In the genomic region with DNA sequence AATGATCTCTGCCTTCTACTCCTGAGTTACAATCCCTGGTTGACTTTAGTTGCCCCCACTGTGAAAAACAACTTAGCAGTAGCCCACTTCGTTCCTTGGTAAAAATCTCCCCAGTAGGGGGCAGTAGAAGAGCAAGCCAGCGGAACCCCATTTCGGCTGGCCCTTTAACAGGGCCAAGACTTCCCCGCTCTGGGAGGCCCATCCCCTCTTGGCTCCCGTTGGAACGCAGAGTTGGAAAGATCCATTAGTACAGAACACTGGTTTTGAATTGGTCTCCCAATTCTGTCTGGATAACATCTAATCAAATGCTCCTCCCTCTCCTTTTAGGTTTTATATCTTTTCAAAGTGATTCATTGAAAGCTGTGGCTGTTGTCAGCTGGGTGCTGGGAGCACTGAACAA, we compare ENCODE assay signal across 9 cellular contexts.
DNase-seq lines count a peak whose midpoint lies in the region; ATAC-seq and TF ChIP-seq lines count a peak whose summit lies in the region.
"Had no signal": no experiment of that assay in that cellular context is flagged by ENCODE, and none has a peak within 500 bp of the region (broad histone marks: within the 10 kb centered on the region; RNA-seq: fewer than 3 reads in every experiment).

No MANE protein-coding gene starts in this region.

- H3K4me1 Mint-ChIP-seq in T-helper 17 cell: peaks cover 52% of the 10 kb centered on the region

- peaks cover 5% of the 10 kb centered on the region for H3K36me3 Mint-ChIP-seq in T-helper 17 cell (ENCODE audit: low read depth)

- intact Hi-C loops in testis (cut with DNase I; ENCODE audit: low total_unique reads): no loop called here

- H3K27ac ChIP-seq in testis: no peak overlapping the region
- H3K27ac ChIP-seq: BLaER1 treated with 17β-estradiol and CSF1 and Interleukin-3, amounts not matched to agents 10 nM and 100 nM had no signal

- no peaks in the 10 kb centered on the region for H3K4me1 ChIP-seq in testis

- WGBS in testis, 2 donors: 6 to 8% methylated on average over 6 of the region's 6 CpGs

- peak; percentile 8 for DNase-seq in NCI-H187 (lab: John Stamatoyannopoulos, UW)
- DNase-seq in NCI-H187 treated with DMSO at 0.1 percent for 48 hours (lab: John Stamatoyannopoulos, UW): no peak
- DNase-seq in T-helper 17 cell: peak; percentile 34 to 52 (median 40)
- peak; percentile 21 for DNase-seq in astrocyte of the spinal cord (ENCODE audit: low read depth, low spot score)
- DNase-seq in mucosa of gallbladder (ENCODE audit: low spot score): peak; percentile 50
- DNase-seq in testis: peak; percentile 59
- no peak for DNase-seq in NCI-H2196 treated with DMSO at 0.1 percent for 48 hours (lab: John Stamatoyannopoulos, UW; ENCODE audit: unreplicated experiment)

- in situ Hi-C loops in astrocyte of the spinal cord (cut with HindIII; ENCODE audit: low sequenced_read_pairs): no loop called here

- H3K4me3 Mint-ChIP-seq in T-helper 17 cell: peak overlapping the region; percentile 74

- peak; percentile 72 for ATAC-seq in T-helper 17 cell
- ATAC-seq in GM21423 (IDR thresholded peaks at IDR 0.05; ENCODE audit: unreplicated experiment): no peak

- H3K4me3 ChIP-seq in astrocyte of the spinal cord (ENCODE audit: low read depth, low read length) (no peak overlapping the region), testis (no peak overlapping the region)
- H3K4me3 ChIP-seq: BLaER1 treated with 17β-estradiol and CSF1 and Interleukin-3, amounts not matched to agents 10 nM and 100 nM had no signal

- peak overlapping the region; percentile 97 for H3K27ac Mint-ChIP-seq in T-helper 17 cell

- no peaks in the 10 kb centered on the region for H3K36me3 ChIP-seq in testis (ENCODE audit: low read depth, missing control alignments)
- H3K36me3 ChIP-seq: BLaER1 treated with 17β-estradiol and CSF1 and Interleukin-3, amounts not matched to agents 10 nM and 100 nM had no signal

- TF ChIP-seq CTCF in astrocyte of the spinal cord (IDR thresholded peaks at IDR 0.05; ENCODE audit: low read depth, low read length) (peak; percentile 57), testis (IDR thresholded peaks at IDR 0.05) (peak; percentile 30 to 64 (median 35))

- H3K9me3 ChIP-seq in T-helper 17 cell (ENCODE audit: control insufficient read depth, low read length, poor library complexity, severe bottlenecking) (no peaks in the 10 kb centered on the region), testis (no peaks in the 10 kb centered on the region)
- H3K9me3 ChIP-seq: BLaER1 treated with 17β-estradiol and CSF1 and Interleukin-3, amounts not matched to agents 10 nM and 100 nM had no signal

- no peaks in the 10 kb centered on the region for H3K27me3 ChIP-seq in testis

- TF ChIP-seq POLR2A in testis (IDR thresholded peaks at IDR 0.05): no peak

- no peaks in the 10 kb centered on the region for H3K27me3 Mint-ChIP-seq in T-helper 17 cell

Comparison
In these comparisons a context has a peak if more than half of its experiments do, and no peak if none do; other contexts are left out.
1. DNase-seq: peak in NCI-H187 (2 of 2), T-helper 17 cell (3 of 3), astrocyte of the spinal cord (single experiment), mucosa of gallbladder (single experiment) and testis (single experiment); none in NCI-H187 treated with DMSO at 0.1 percent for 48 hours (single experiment) and NCI-H2196 treated with DMSO at 0.1 percent for 48 hours (single experiment).